In the genomic region with DNA sequence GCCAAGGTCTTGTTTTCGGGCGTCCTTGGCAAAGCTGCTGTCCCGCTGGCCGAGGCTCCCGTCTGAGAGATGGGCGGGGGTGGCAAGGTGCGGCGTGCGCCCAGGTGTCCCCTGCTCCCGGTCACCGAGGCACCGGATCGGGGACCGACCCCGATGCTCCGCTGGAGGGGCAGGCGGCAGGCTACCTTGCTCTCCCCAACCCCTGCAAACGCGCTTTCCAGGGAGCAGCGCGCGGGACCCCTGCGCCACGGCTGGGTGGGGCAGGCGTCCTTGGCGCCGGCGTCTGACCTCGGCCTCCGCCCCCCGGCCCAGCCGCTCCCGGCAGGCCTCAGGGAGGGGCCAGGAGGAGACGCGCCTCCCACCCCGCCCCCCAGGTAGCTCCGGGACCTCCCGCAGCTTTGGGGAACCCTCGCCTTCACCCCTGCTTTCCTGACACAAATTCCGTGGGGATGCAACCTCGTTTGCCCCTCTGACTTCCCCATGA, we compare ENCODE assay signal across 8 cellular contexts. TPM values are rescaled to one million over a fixed set of nuclear protein-coding genes. Genes with fewer than 3 reads are reported as not detected.
DNase-seq lines count a peak whose midpoint lies in the region; ATAC-seq and TF ChIP-seq lines count a peak whose summit lies in the region.

No MANE protein-coding gene starts in this region.

- no peak for TF ChIP-seq CTCF in cardiac muscle cell (IDR thresholded peaks at IDR 0.05; ENCODE audit: low read depth, low read length)

- H3K9me3 Mint-ChIP-seq in stimulated activated effector memory CD8-positive, alpha-beta T cell treated with anti-CD3 and anti-CD28 coated beads, Interleukin-12 subunit alpha, Interleukin-12 subunit beta, amount 100 ng/mL, for 72 hours = no peaks in the 10 kb centered on the region

- H3K27me3 ChIP-seq in cardiac muscle cell = no peaks in the 10 kb centered on the region

- intact Hi-C loops in cardiac septum (cut with DNase I) = loop anchor here (5.0 kb wide), 1 partner anchor 33 kb away; no protein-coding TSS in a partner anchor
- intact Hi-C loops in left ventricle myocardium superior (cut with micrococcal nuclease) = no loop called here

- peaks cover 30% of the 10 kb centered on the region for H3K36me3 Mint-ChIP-seq in stimulated activated effector memory CD8-positive, alpha-beta T cell treated with anti-CD3 and anti-CD28 coated beads, Interleukin-12 subunit alpha, Interleukin-12 subunit beta, amount 100 ng/mL, for 72 hours

- ATAC-seq in left ventricle myocardium superior (peak; percentile 31), GM19023 (IDR thresholded peaks at IDR 0.05; ENCODE audit: unreplicated experiment) (no peak)
- no peak for ATAC-seq in stimulated activated effector memory CD8-positive, alpha-beta T cell treated with anti-CD3 and anti-CD28 coated beads, Interleukin-12 subunit alpha, Interleukin-12 subunit beta, amount 100 ng/mL, for 72 hours

- H3K27ac ChIP-seq in cardiac muscle cell = no peak overlapping the region

- H3K4me3 ChIP-seq in cardiac muscle cell = peak overlapping the region; percentile 57

- DNase-seq in cardiac muscle cell (ENCODE audit: low read depth in 1 of 2, low spot score in 1 of 2) = peak in 1 of 2 donors; percentile 53
- DNase-seq in cardiac septum (ENCODE audit: low spot score) = no peak
- DNase-seq in activated CD8-positive, alpha-beta memory T cell treated with anti-CD3 and anti-CD28 coated beads for 24 hours = peak; percentile 79
- no peak for DNase-seq in left ventricle myocardium superior
- peak in 1 of 2 donors; percentile 55 for DNase-seq in stimulated activated effector memory CD8-positive, alpha-beta T cell treated with anti-CD3 and anti-CD28 coated beads, Interleukin-12 subunit alpha, Interleukin-12 subunit beta, amount 100 ng/mL, for 72 hours (ENCODE audit: low spot score in 2 of 2)
- DNase-seq in stimulated activated naive CD4-positive, alpha-beta T cell (lab: John Stamatoyannopoulos, UW) = no peak
- DNase-seq in SHP77 (lab: John Stamatoyannopoulos, UW) = no peak

- peaks cover 39% of the 10 kb centered on the region for H3K4me1 Mint-ChIP-seq in stimulated activated effector memory CD8-positive, alpha-beta T cell treated with anti-CD3 and anti-CD28 coated beads, Interleukin-12 subunit alpha, Interleukin-12 subunit beta, amount 100 ng/mL, for 72 hours

- peaks cover 15% of the 10 kb centered on the region for H3K4me1 ChIP-seq in cardiac muscle cell (ENCODE audit: low read depth)

- H3K36me3 ChIP-seq in cardiac muscle cell = no peaks in the 10 kb centered on the region

- no peaks in the 10 kb centered on the region for H3K9me3 ChIP-seq in cardiac muscle cell (ENCODE audit: low read depth)

- H3K27ac Mint-ChIP-seq in stimulated activated effector memory CD8-positive, alpha-beta T cell treated with anti-CD3 and anti-CD28 coated beads, Interleukin-12 subunit alpha, Interleukin-12 subunit beta, amount 100 ng/mL, for 72 hours = peak overlapping the region; percentile 89

- H3K4me3 Mint-ChIP-seq in stimulated activated effector memory CD8-positive, alpha-beta T cell treated with anti-CD3 and anti-CD28 coated beads, Interleukin-12 subunit alpha, Interleukin-12 subunit beta, amount 100 ng/mL, for 72 hours = peak overlapping the region; percentile 98

RNA-seq across cellular contexts. Expression of gene N4BP3, which starts 0.6 kb away (rescaled TPM):
- total RNA-seq in cardiac muscle cell (11.6 and 13.7 TPM in 2 replicates), cardiac septum (2.0 TPM), left ventricle myocardium superior (2.7 TPM)
- polyA plus RNA-seq in cardiac muscle cell = 5.7 and 6.1 TPM in 2 replicates

RNA-seq across cellular contexts. Expression of gene RMND5B, which starts 16.9 kb away (rescaled TPM):
- total RNA-seq in cardiac muscle cell (49.7 and 58.8 TPM in 2 replicates), cardiac septum (38.3 TPM), left ventricle myocardium superior (41.6 TPM)
- polyA plus RNA-seq in cardiac muscle cell = 57.2 and 58.2 TPM in 2 replicates

RNA-seq across cellular contexts. Expression of gene NHP2, which starts 39.8 kb away (rescaled TPM):
- total RNA-seq in cardiac muscle cell = 270 and 391 TPM in 2 replicates
- 232 and 239 TPM in 2 replicates for polyA plus RNA-seq in cardiac muscle cell
- 77.2 TPM for total RNA-seq in cardiac septum
- 74.5 TPM for total RNA-seq in left ventricle myocardium superior
